1 cellular context compared by ENCODE assay signal in the genomic region with DNA sequence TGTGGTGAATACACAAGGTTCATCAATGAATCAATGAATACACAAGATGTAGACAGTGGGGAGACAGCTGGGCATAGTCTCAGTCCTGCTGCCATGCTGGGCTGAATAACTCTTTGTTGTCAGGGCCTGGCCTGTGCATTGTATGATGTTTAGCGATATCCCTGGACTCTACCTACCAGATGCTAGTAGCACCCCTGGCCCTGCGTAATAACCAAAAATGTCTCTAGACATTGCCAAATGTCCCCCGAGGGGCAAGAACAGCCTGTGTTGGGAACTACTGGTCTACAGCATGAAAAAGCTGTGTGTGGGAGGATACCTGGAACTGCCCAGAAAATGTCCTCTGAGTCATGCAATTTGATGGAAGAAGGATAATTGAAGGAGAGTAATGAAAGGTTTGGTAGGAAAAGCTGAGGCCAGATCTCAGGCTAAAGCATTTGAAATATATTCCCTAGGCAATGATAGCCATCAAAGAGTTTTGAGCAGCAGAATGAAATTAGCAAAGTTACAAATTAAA.
TF ChIP-seq lines count a peak whose summit lies in the region.

No MANE protein-coding gene starts in this region.

TF ChIP-seq in IMR-90, 13 proteins besides CTCF, POLR2A, EP300 and RAD21:
- 0 out of 2 replicates have a peak, but pooled peaks have one; percentile 20 for TF ChIP-seq FOS (IDR thresholded peaks at IDR 0.05; ENCODE audit: low read depth, low read length)
- TF ChIP-seq RFX5 (IDR thresholded peaks at IDR 0.05; ENCODE audit: low read depth, low read length): no peak
- TF ChIP-seq RCOR1 (IDR thresholded peaks at IDR 0.05; ENCODE audit: insufficient replicate concordance, low read length): no peak
